Comparison of ENCODE assay signal across 9 cellular contexts in the genomic region with DNA sequence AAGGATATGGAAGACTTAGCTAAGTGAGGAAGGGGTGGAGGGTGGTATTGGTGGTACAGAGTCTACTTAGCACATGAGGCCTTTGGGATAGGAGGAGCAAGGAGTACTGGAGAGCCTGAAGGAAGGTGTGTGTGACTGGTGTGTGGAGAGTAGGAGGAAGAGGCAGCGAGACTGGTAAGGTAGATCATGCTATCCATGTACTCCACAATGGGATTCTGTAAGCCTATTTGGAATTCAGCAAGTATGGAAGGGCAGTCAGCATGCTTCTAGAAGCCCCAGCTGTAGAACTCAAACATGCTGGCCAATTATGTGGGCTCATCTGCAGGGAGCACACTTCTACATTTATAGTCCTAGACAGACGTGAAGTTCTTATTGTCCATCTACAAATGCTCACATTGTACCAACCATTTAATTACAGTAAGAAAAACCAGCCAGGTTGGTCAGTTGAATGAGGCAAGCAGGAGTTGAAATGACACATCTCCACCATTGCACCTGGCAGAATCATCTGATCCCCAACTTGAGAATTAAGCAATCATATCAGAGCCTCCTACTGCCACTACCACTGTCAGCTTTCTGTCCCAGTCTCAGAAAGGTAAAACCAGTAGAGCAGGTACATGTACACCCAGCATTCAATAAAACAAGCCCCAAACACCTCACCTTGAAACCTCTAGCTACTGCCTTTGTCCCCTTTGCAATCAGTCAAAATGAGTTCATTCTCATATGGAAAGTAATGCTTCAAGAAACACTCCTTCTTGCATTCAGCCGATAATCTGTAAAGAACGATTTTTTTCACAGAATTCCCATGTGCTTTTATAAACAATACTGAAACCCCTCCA.
DNase-seq lines count a peak whose midpoint lies in the region; ATAC-seq and TF ChIP-seq lines count a peak whose summit lies in the region.
"Had no signal": no experiment of that assay in that cellular context is flagged by ENCODE, and none has a peak within 500 bp of the region (broad histone marks: within the 10 kb centered on the region; RNA-seq: fewer than 3 reads in every experiment).

No MANE protein-coding gene starts in this region.

- no peaks in the 10 kb centered on the region for H3K27me3 ChIP-seq in esophagus squamous epithelium

- 65 to 66% methylated on average over 4 of the region's 4 CpGs for WGBS in esophagus squamous epithelium, 2 donors
- 69 to 76% methylated on average over 4 of the region's 4 CpGs for WGBS in lower leg skin, 2 donors

- H3K4me3 ChIP-seq in esophagus squamous epithelium (no peak overlapping the region), lower leg skin (ENCODE audit: low read depth, poor library complexity, severe bottlenecking) (no peak overlapping the region)

- H3K9me3 ChIP-seq in esophagus squamous epithelium: no peaks in the 10 kb centered on the region

- H3K27ac ChIP-seq in esophagus squamous epithelium: peak overlapping the region; percentile 60 to 84 (median 74)

- no peak for TF ChIP-seq POLR2A in esophagus squamous epithelium (IDR thresholded peaks at IDR 0.05)
- TF ChIP-seq POLR2A in lower leg skin (IDR thresholded peaks at IDR 0.05): no peak

- ATAC-seq in GM21381 (IDR thresholded peaks at IDR 0.05; ENCODE audit: unreplicated experiment): peak; percentile 54
- peak; percentile 46 for ATAC-seq in HG03196 (IDR thresholded peaks at IDR 0.05; ENCODE audit: unreplicated experiment)

- intact Hi-C loops in esophagus squamous epithelium (cut with DNase I) (no loop called here), lower leg skin (cut with DNase I; ENCODE audit: low total_unique reads) (no loop called here)

- peaks cover 0 to 24% (median 3%) of the 10 kb centered on the region in 3 donors for H3K36me3 ChIP-seq in esophagus squamous epithelium

- H3K4me1 ChIP-seq in esophagus squamous epithelium: peaks cover 10 to 75% (median 41%) of the 10 kb centered on the region in 3 donors

- TF ChIP-seq CTCF in esophagus squamous epithelium (IDR thresholded peaks at IDR 0.05) (no peak), lower leg skin (IDR thresholded peaks at IDR 0.05) (no peak)

- DNase-seq in DMS53 (lab: John Stamatoyannopoulos, UW) (peak; percentile 65), esophagus squamous epithelium (lab: John Stamatoyannopoulos, UW) (no peak), NCI-H345 (lab: John Stamatoyannopoulos, UW) (no peak), lower leg skin (ENCODE audit: low spot score in 2 of 2) (no peak), EL (no peak)
- DNase-seq in activated naive CD4-positive, alpha-beta T cell (lab: John Stamatoyannopoulos, UW): no peak
- DNase-seq: substantia nigra had no signal
